9 cellular contexts compared by ENCODE assay signal in the genomic region with DNA sequence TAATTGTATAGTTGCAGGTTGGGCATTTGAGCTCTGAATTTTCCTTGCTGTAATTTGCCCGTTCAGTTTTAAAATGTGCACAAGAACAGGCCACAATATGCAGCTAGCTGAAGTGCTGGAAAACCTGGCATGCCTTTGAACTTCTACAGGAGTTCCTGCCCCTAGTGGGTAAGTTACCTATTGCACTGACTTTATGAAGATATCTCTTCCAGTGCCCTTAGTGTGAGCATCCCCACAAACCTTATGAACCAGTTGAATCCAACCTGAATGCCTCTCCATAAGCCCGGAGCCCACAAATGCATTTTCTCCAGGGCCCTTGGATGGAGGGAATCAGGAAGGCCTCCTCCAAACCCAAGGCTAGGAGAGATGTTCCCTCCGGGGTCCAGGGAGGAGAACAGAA.
DNase-seq lines count a peak whose midpoint lies in the region; ATAC-seq and TF ChIP-seq lines count a peak whose summit lies in the region.
"Had no signal": no experiment of that assay in that cellular context is flagged by ENCODE, and none has a peak within 500 bp of the region (broad histone marks: within the 10 kb centered on the region; RNA-seq: fewer than 3 reads in every experiment).

No MANE protein-coding gene starts in this region.

- intact Hi-C loops in aorta (cut with DNase I), result no loop called here

- no peaks in the 10 kb centered on the region for H3K27me3 ChIP-seq in AG04450 (ENCODE audit: control insufficient read depth, insufficient read depth, low read length)
- H3K27me3 ChIP-seq in aorta (ENCODE audit: control insufficient read depth in 1 of 2, insufficient read depth in 2 of 2, low read length in 1 of 2), result no peaks in the 10 kb centered on the region

- H3K4me3 ChIP-seq in AG04450 (ENCODE audit: low read depth, low read length) (no peak overlapping the region), fibroblast of villous mesenchyme (ENCODE audit: low read depth, low read length) (no peak overlapping the region), aorta (ENCODE audit: low read length in 2 of 2) (no peak overlapping the region)

- ATAC-seq in GM21447 (IDR thresholded peaks at IDR 0.05; ENCODE audit: unreplicated experiment), result peak; percentile 37
- ATAC-seq in aorta (ENCODE audit: low FRiP score), result no peak
- ATAC-seq: activated naive CD4-positive, alpha-beta T cell treated with anti-CD3 and anti-CD28 coated beads, Interleukin-2, amount 50 U/mL, for 72 hours had no signal

- CTCF ChIA-PET in AG04450 (lab: Charles Lee), result interaction anchor here (0.7 to 3.3 kb wide), 9 partner anchors 8 to 451 kb away, joined by 3 to 13 read pairs (median 4); no protein-coding TSS in a partner anchor

- POLR2A ChIA-PET in AG04450 (lab: Yijun Ruan, JAX), result no interaction called here

- H3K36me3 ChIP-seq in aorta (ENCODE audit: control insufficient read depth in 1 of 2, insufficient read depth in 2 of 2, low read length in 1 of 2), result peaks cover 0 to under 1% of the 10 kb centered on the region in 2 donors

- 83 to 91% methylated on average over 3 of the region's 3 CpGs for WGBS in aorta, 2 donors

- DNase-seq in AG04450 (ENCODE audit: low read depth, low spot score) (no peak), RKO (ENCODE audit: low spot score) (peak; percentile 93), fibroblast of villous mesenchyme (ENCODE audit: low read depth) (peak; percentile 29), NOMO-1 treated with dmso at 0.1 percent for 144 hours (lab: John Stamatoyannopoulos, UW; ENCODE audit: unreplicated experiment) (no peak), epidermal melanocyte (ENCODE audit: insufficient read length, low spot score) (no peak), aorta (no peak)
- no peak for DNase-seq in activated effector memory CD4-positive, alpha-beta T cell treated with anti-CD3 and anti-CD28 coated beads, Interleukin-2, amount 50 U/mL, for 16 hours

- peak; percentile 61 for TF ChIP-seq CTCF in AG04450 (IDR thresholded peaks at IDR 0.05; ENCODE audit: low read depth, low read length)
- TF ChIP-seq CTCF in fibroblast of villous mesenchyme (IDR thresholded peaks at IDR 0.05; ENCODE audit: insufficient read depth, low read depth, low read length), result peak; percentile 53

- H3K27ac ChIP-seq in AG04450 (ENCODE audit: low read depth, low read length), result no peak overlapping the region
- no peak overlapping the region for H3K27ac ChIP-seq in aorta (ENCODE audit: low read depth in 1 of 2, low read length in 2 of 2)

- no peaks in the 10 kb centered on the region for H3K9me3 ChIP-seq in AG04450 (ENCODE audit: control insufficient read depth, insufficient read depth, low read length)
- H3K9me3 ChIP-seq in aorta (ENCODE audit: control insufficient read depth, low read length), result no peaks in the 10 kb centered on the region

- H3K4me1 ChIP-seq in aorta (ENCODE audit: control insufficient read depth in 1 of 2, insufficient read depth in 2 of 2, low read length in 2 of 2), result no peaks in the 10 kb centered on the region

Comparison
In these comparisons a context has a peak if more than half of its experiments do, and no peak if none do; other contexts are left out.
1. DNase-seq: peak in RKO (single experiment) and fibroblast of villous mesenchyme (single experiment); none in AG04450 (single experiment), activated effector memory CD4-positive, alpha-beta T cell treated with anti-CD3 and anti-CD28 coated beads, Interleukin-2, amount 50 U/mL, for 16 hours (single experiment), NOMO-1 treated with dmso at 0.1 percent for 144 hours (single experiment), epidermal melanocyte (single experiment) and aorta (0 of 2).